ENCODE assay signal across 21 cellular contexts in genomic region chr19:19336597-19336996, GRCh38. TPM values are rescaled to one million over a fixed set of nuclear protein-coding genes. Genes with fewer than 3 reads are reported as not detected.
DNase-seq lines count a peak whose midpoint lies in the region; ATAC-seq and TF ChIP-seq lines count a peak whose summit lies in the region.
"Had no signal": no experiment of that assay in that cellular context is flagged by ENCODE, and none has a peak within 500 bp of the region (broad histone marks: within the 10 kb centered on the region; RNA-seq: fewer than 3 reads in every experiment).

No MANE protein-coding gene starts in this region.

- 34 to 39% methylated on average over 3 of the region's 3 CpGs for WGBS in esophagus, 2 donors

- no peaks in the 10 kb centered on the region for H3K4me1 Mint-ChIP-seq in GM23338
- no peaks in the 10 kb centered on the region for H3K4me1 Mint-ChIP-seq in WTC11
- H3K4me1 Mint-ChIP-seq in nephron progenitor cell: no peaks in the 10 kb centered on the region
- no peaks in the 10 kb centered on the region for H3K4me1 Mint-ChIP-seq in activated naive CD4-positive, alpha-beta T cell treated with anti-CD3 and anti-CD28 coated beads for 36 hours (ENCODE audit: low read depth)

- H3K4me1 ChIP-seq in GM23338 (ENCODE audit: insufficient read depth) (no peaks in the 10 kb centered on the region), esophagus (ENCODE audit: control insufficient read depth in 2 of 2, insufficient read depth in 2 of 2, low read length in 1 of 2) (peaks cover 5 to 24% of the 10 kb centered on the region in 2 donors)
- H3K4me1 ChIP-seq: A549, HAP-1 had no signal

- POLR2A ChIA-PET in WTC11 (lab: Charles Lee): no interaction called here

- H3K27ac Mint-ChIP-seq in GM23338 (no peak overlapping the region), WTC11 (peak overlapping the region; percentile 55), nephron progenitor cell (peak overlapping the region; percentile 96)
- H3K27ac Mint-ChIP-seq in activated naive CD4-positive, alpha-beta T cell treated with anti-CD3 and anti-CD28 coated beads for 36 hours: no peak overlapping the region

- H3K27ac ChIP-seq in GM23338 (ENCODE audit: low read depth): 0 out of 2 replicates have a peak overlapping the region, but pooled peaks have one; percentile 14
- H3K27ac ChIP-seq in esophagus (ENCODE audit: low read depth in 2 of 2, low read length in 1 of 2): peak overlapping the region; percentile 93 to 95
- H3K27ac ChIP-seq: A549, HL-60 had no signal

- H3K27me3 Mint-ChIP-seq in GM23338 (ENCODE audit: insufficient read depth, low read depth, poor library complexity) (peaks cover 8% of the 10 kb centered on the region), WTC11 (ENCODE audit: low read depth) (no peaks in the 10 kb centered on the region), nephron progenitor cell (ENCODE audit: low read depth, poor library complexity) (no peaks in the 10 kb centered on the region)
- H3K27me3 Mint-ChIP-seq in activated naive CD4-positive, alpha-beta T cell treated with anti-CD3 and anti-CD28 coated beads for 36 hours (ENCODE audit: low read depth): no peaks in the 10 kb centered on the region
- H3K27me3 Mint-ChIP-seq: B cell had no signal

- no peaks in the 10 kb centered on the region for H3K27me3 ChIP-seq in GM23338 (ENCODE audit: insufficient read depth)
- no peaks in the 10 kb centered on the region for H3K27me3 ChIP-seq in esophagus (ENCODE audit: control insufficient read depth in 1 of 2, insufficient read depth in 2 of 2, low read length in 2 of 2)

- H3K9me3 ChIP-seq in esophagus (ENCODE audit: control insufficient read depth in 2 of 2, insufficient read depth in 1 of 2, low read depth in 1 of 2, low read length in 1 of 2): no peaks in the 10 kb centered on the region
- H3K9me3 ChIP-seq: A549, HAP-1 had no signal

- H3K36me3 Mint-ChIP-seq in GM23338 (ENCODE audit: low read depth): peaks cover 44% of the 10 kb centered on the region
- H3K36me3 Mint-ChIP-seq in WTC11: peaks cover 26% of the 10 kb centered on the region
- peaks cover 21% of the 10 kb centered on the region for H3K36me3 Mint-ChIP-seq in nephron progenitor cell (ENCODE audit: low read depth)
- H3K36me3 Mint-ChIP-seq in activated naive CD4-positive, alpha-beta T cell treated with anti-CD3 and anti-CD28 coated beads for 36 hours (ENCODE audit: low read depth): peaks cover 2% of the 10 kb centered on the region

- CTCF ChIA-PET in WTC11 (lab: Charles Lee): interaction anchor here (2.9 kb wide), 1 partner anchor 30 kb away, joined by 8 read pairs; no protein-coding TSS in a partner anchor
- CTCF ChIA-PET in activated naive CD4-positive, alpha-beta T cell treated with anti-CD3 and anti-CD28 coated beads for 36 hours (lab: Charles Lee): interaction anchor here (0.5 kb wide), 1 partner anchor 1148 kb away, joined by 3 read pairs; no protein-coding TSS in a partner anchor

- no peaks in the 10 kb centered on the region for H3K9me2 ChIP-seq in GM23338 (ENCODE audit: insufficient read depth)

- ATAC-seq in GM23338 (no peak), WTC11 (no peak), GM18867 (IDR thresholded peaks at IDR 0.05; ENCODE audit: unreplicated experiment) (no peak)
- ATAC-seq: A549, K562, Panc1 had no signal

- TF ChIP-seq CTCF in GM23338 (conservative IDR thresholded peaks at IDR 0.05; ENCODE audit: low read depth in 2 of 2): no peak
- TF ChIP-seq CTCF in WTC11 (IDR thresholded peaks at IDR 0.05): no peak
- no peak for TF ChIP-seq CTCF in nephron progenitor cell (IDR thresholded peaks at IDR 0.05)

- no peak overlapping the region for H2AFZ ChIP-seq in GM23338

- H3K4me3 Mint-ChIP-seq in GM23338 (no peak overlapping the region), WTC11 (no peak overlapping the region), nephron progenitor cell (no peak overlapping the region)
- H3K4me3 Mint-ChIP-seq in activated naive CD4-positive, alpha-beta T cell treated with anti-CD3 and anti-CD28 coated beads for 36 hours: no peak overlapping the region
- H3K4me3 Mint-ChIP-seq: B cell had no signal

- no peak overlapping the region for H3K4me3 ChIP-seq in GM23338
- H3K4me3 ChIP-seq in esophagus (ENCODE audit: low read depth in 1 of 2, low read length in 2 of 2): no peak overlapping the region
- H3K4me3 ChIP-seq: A549, HAP-1, K562 had no signal

- H3K9me3 Mint-ChIP-seq in GM23338 (no peaks in the 10 kb centered on the region), WTC11 (no peaks in the 10 kb centered on the region), nephron progenitor cell (no peaks in the 10 kb centered on the region)
- H3K9me3 Mint-ChIP-seq in activated naive CD4-positive, alpha-beta T cell treated with anti-CD3 and anti-CD28 coated beads for 36 hours: no peaks in the 10 kb centered on the region

- peaks cover 7% of the 10 kb centered on the region; the same call in 1 of the 2 replicates for H3K36me3 ChIP-seq in GM23338 (ENCODE audit: insufficient read depth)
- H3K36me3 ChIP-seq in esophagus (ENCODE audit: control insufficient read depth in 2 of 2, insufficient read depth in 2 of 2, low read length in 1 of 2): peaks cover 22 to 40% of the 10 kb centered on the region in 2 donors

- H3K4me2 ChIP-seq in GM23338: no peak overlapping the region
- H3K4me2 ChIP-seq: A549 had no signal

- no peaks in the 10 kb centered on the region; the same call in 1 of the 2 replicates for H4K20me1 ChIP-seq in GM23338 (replicated peaks; ENCODE audit: insufficient read depth)

- no peaks in the 10 kb centered on the region for H3K79me2 ChIP-seq in GM23338 (replicated peaks; ENCODE audit: insufficient read depth)

- no peak for DNase-seq in GM23338 (ENCODE audit: low spot score)
- DNase-seq in WTC11 (ENCODE audit: low spot score): no peak
- DNase-seq in nephron progenitor cell: no peak
- DNase-seq in DMS79 (lab: John Stamatoyannopoulos, UW): no peak
- no peak for DNase-seq in NOMO-1 treated with dmso at 0.1 percent for 144 hours (lab: John Stamatoyannopoulos, UW; ENCODE audit: unreplicated experiment)
- DNase-seq in activated naive CD4-positive, alpha-beta T cell treated with anti-CD3 and anti-CD28 coated beads for 36 hours: no peak
- DNase-seq: DMS53, EL, NCI-H1092 treated with DMSO at 0.1 percent for 48 hours, NCI-H1436 treated with DMSO at 0.1 percent for 48 hours, NCI-H1930, NCI-H510A, NCI-H748 treated with DMSO at 0.1 percent for 48 hours had no signal

- intact Hi-C loops in activated naive CD4-positive, alpha-beta T cell treated with anti-CD3 and anti-CD28 coated beads for 36 hours (cut with micrococcal nuclease): no loop called here

- H3F3A ChIP-seq in GM23338 (replicated peaks; ENCODE audit: low read depth): no peaks in the 10 kb centered on the region

TF ChIP-seq in GM23338, 12 proteins besides CTCF, POLR2A, EP300 and RAD21 (continues in another document):
- TF ChIP-seq STAT1 (IDR thresholded peaks at IDR 0.05; ENCODE audit: unreplicated experiment) (no peak), POLR2AphosphoS5 (IDR thresholded peaks at IDR 0.05; ENCODE audit: low read depth) (no peak)
- TF ChIP-seq, protein P1, sequence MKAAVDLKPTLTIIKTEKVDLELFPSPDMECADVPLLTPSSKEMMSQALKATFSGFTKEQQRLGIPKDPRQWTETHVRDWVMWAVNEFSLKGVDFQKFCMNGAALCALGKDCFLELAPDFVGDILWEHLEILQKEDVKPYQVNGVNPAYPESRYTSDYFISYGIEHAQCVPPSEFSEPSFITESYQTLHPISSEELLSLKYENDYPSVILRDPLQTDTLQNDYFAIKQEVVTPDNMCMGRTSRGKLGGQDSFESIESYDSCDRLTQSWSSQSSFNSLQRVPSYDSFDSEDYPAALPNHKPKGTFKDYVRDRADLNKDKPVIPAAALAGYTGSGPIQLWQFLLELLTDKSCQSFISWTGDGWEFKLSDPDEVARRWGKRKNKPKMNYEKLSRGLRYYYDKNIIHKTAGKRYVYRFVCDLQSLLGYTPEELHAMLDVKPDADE (IDR thresholded peaks at IDR 0.05): no peak

TF ChIP-seq in WTC11, 78 proteins besides CTCF, POLR2A, EP300 and RAD21 (continues in another document):
- TF ChIP-seq FOXK1 (CRISPR knock-in tag; IDR thresholded peaks at IDR 0.05) (no peak), KAT7 (CRISPR knock-in tag; IDR thresholded peaks at IDR 0.05; ENCODE audit: borderline replicate concordance) (no peak), NFATC4 (CRISPR knock-in tag; IDR thresholded peaks at IDR 0.05) (no peak), ZNF232 (CRISPR knock-in tag; IDR thresholded peaks at IDR 0.05) (no peak), GRHL2 (CRISPR knock-in tag; IDR thresholded peaks at IDR 0.05; ENCODE audit: insufficient replicate concordance, severe bottlenecking) (no peak), ZBTB21 (CRISPR knock-in tag; IDR thresholded peaks at IDR 0.05; ENCODE audit: borderline replicate concordance) (no peak), TCF7 (CRISPR knock-in tag; IDR thresholded peaks at IDR 0.05; ENCODE audit: low read depth) (no peak), IRF2 (CRISPR knock-in tag; IDR thresholded peaks at IDR 0.05; ENCODE audit: borderline replicate concordance, low read depth) (no peak), SOX15 (CRISPR knock-in tag; IDR thresholded peaks at IDR 0.05) (no peak)

RNA-seq across cellular contexts. Expression of gene MAU2, which starts 16.0 kb away (rescaled TPM):
- 36.0 and 62.2 TPM in 2 replicates for total RNA-seq in GM23338 (2014; rRNA removed; shearing (Covaris generic))
- polyA plus RNA-seq in GM23338 (2016; fragmentation: Nextera tagmentation; extraction: Ambion mirVana) (18.9 and 20.5 TPM in 2 replicates), esophagus (10 to 100 TPM; 19.6 to 35.6 TPM)
- 47.8 to 56.8 TPM (median 50.3 TPM) in 3 replicates for total RNA-seq in WTC11 (2021)
- total RNA-seq in activated naive CD4-positive, alpha-beta T cell treated with anti-CD3 and anti-CD28 coated beads for 36 hours: 10 to 100 TPM; 38.6 to 42.5 TPM

RNA-seq across cellular contexts. Expression of gene SUGP1, which starts 16.3 kb away (rescaled TPM):
- total RNA-seq in GM23338 (2014; rRNA removed; shearing (Covaris generic)): 31.0 and 38.6 TPM in 2 replicates
- 61.6 and 63.2 TPM in 2 replicates for polyA plus RNA-seq in GM23338 (2016; fragmentation: Nextera tagmentation; extraction: Ambion mirVana)
- total RNA-seq in WTC11 (2021): 72.1 to 81.3 TPM (median 72.5 TPM) in 3 replicates
- polyA plus RNA-seq in esophagus: 10 to 100 TPM; 27.8 to 42.6 TPM
- total RNA-seq in activated naive CD4-positive, alpha-beta T cell treated with anti-CD3 and anti-CD28 coated beads for 36 hours: 10 to 100 TPM; 31.7 to 32.4 TPM

Comparison
In these comparisons a context has a peak if more than half of its experiments do, and no peak if none do; other contexts are left out.
1. H3K27ac Mint-ChIP-seq: peak in WTC11 (single experiment) and nephron progenitor cell (single experiment); none in GM23338 (single experiment) and activated naive CD4-positive, alpha-beta T cell treated with anti-CD3 and anti-CD28 coated beads for 36 hours (single experiment).